Comparison of ENCODE assay signal across 24 cellular contexts in the genomic region with DNA sequence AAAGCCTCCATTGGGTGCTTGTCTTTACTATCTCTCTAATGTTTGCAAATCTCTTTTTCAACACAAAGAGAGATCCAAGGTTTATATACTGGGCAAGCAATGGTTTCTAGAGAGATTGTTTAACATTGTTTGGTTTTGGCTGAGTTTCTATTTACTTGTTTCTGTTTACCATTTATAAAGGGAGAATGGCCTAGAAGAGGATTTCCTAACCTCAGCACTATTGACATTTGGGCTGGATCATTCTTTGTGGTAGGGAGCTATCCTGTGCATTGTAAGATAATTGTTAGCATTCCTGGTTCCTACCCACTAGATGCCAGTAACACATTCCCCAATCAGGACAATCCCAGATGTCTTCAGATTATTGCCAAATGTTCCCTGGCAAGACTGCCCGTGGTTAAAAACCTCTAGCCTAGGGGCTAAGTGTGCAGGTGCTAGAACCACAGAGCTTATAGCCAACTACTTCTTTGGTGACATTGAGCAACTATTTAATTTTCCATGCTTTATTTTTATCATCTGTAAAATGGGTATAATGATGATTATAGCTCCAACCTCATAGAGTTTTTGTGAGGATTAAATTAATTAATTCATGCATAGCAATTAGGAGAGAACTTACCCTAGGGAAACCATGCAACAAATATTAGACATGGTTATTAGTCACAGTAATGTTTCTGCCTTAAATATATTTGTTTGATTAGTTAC.
A peak's percentile ranks its signal among the peaks of the same experiment; 100 is the strongest.
DNase-seq lines count a peak whose midpoint lies in the region; TF ChIP-seq lines count a peak whose summit lies in the region.
"Had no signal": no experiment of that assay in that cellular context is flagged by ENCODE, and none has a peak within 500 bp of the region (broad histone marks: within the 10 kb centered on the region; RNA-seq: fewer than 3 reads in every experiment).

No MANE protein-coding gene starts in this region.

- 26 to 59% (median 41%) methylated on average over 1 of the region's 1 CpG for WGBS in stomach, 5 donors

- DNase-seq in MCF 10A (ENCODE audit: unreplicated experiment) (peak; percentile 82), breast epithelium (ENCODE audit: low spot score in 2 of 2) (no peak), adipocyte (ENCODE audit: low read depth) (peak; percentile 13), glomerular visceral epithelial cell (ENCODE audit: extremely low spot score) (peak; percentile 41), ACHN (no peak), HT-29 (ENCODE audit: low spot score) (no peak), hepatic stellate cell (ENCODE audit: low spot score) (no peak), stomach (no peak)
- DNase-seq: activated CD4-positive, alpha-beta T cell treated with anti-CD3 and anti-CD28 coated beads for 4 hours; activated naive CD8-positive, alpha-beta T cell treated with anti-CD3 and anti-CD28 coated beads for 36 hours; brain microvascular endothelial cell; foreskin fibroblast; hippocampal formation; KBM-7; naive thymus-derived CD8-positive, alpha-beta T cell; NCI-H187 treated with DMSO at 0.1 percent for 48 hours; NCI-H526 treated with DMSO at 0.1 percent for 48 hours; stimulated activated CD4-positive, alpha-beta T cell treated with anti-CD3 and anti-CD28 coated beads, Interleukin-15, amount 100 ng/mL, for 24 hours; substantia nigra; T-cell had no signal

- no TSS peak for BruUV-seq in MCF 10A (replicated peaks; lab: Mats Ljungman, UMichigan)

- H3K4me3 ChIP-seq in breast epithelium, result no peak overlapping the region
- H3K4me3 ChIP-seq in adipocyte (ENCODE audit: low read length), result no peak overlapping the region
- no peak overlapping the region for H3K4me3 ChIP-seq in stomach
- H3K4me3 ChIP-seq: GM23338, right atrium auricular region had no signal

- no peak for TF ChIP-seq EP300 in stomach (IDR thresholded peaks at IDR 0.05)

- H3K27me3 ChIP-seq in breast epithelium (no peaks in the 10 kb centered on the region), adipocyte (replicated peaks; ENCODE audit: control insufficient read depth, insufficient read depth, low read length) (peaks cover 6% of the 10 kb centered on the region), stomach (no peaks in the 10 kb centered on the region)
- H3K27me3 ChIP-seq: brain microvascular endothelial cell, right atrium auricular region had no signal

- intact Hi-C loops in MCF 10A (cut with micrococcal nuclease) (no loop called here), breast epithelium (cut with DNase I; ENCODE audit: low total_unique reads) (loop anchor here (10.0 kb wide), 1 partner anchor 1020 kb away; no protein-coding TSS in a partner anchor), stomach (cut with DNase I; ENCODE audit: low total_unique reads) (no loop called here)

- POLR2A ChIA-PET in MCF 10A (lab: Yijun Ruan, JAX), result interaction anchor here (0.6 to 1.1 kb wide), 2 partner anchors 12 to 1716 kb away, joined by 3 to 5 read pairs; no protein-coding TSS in a partner anchor

- TF ChIP-seq CTCF in MCF 10A (IDR thresholded peaks at IDR 0.05; ENCODE audit: unreplicated experiment), result no peak
- no peak for TF ChIP-seq CTCF in breast epithelium (IDR thresholded peaks at IDR 0.05)
- no peak for TF ChIP-seq CTCF in stomach (IDR thresholded peaks at IDR 0.05)

- H3K36me3 ChIP-seq in breast epithelium, result no peaks in the 10 kb centered on the region
- H3K36me3 ChIP-seq in adipocyte (ENCODE audit: control insufficient read depth, insufficient read depth, low read length, severe bottlenecking), result no peaks in the 10 kb centered on the region
- no peaks in the 10 kb centered on the region for H3K36me3 ChIP-seq in stomach
- H3K36me3 ChIP-seq: brain microvascular endothelial cell, right atrium auricular region had no signal

- H3K9ac ChIP-seq in adipocyte (ENCODE audit: low read length), result no peak overlapping the region

- no peaks in the 10 kb centered on the region for H3K36me3 Mint-ChIP-seq in MCF 10A (ENCODE audit: insufficient read depth, unreplicated experiment)
- H3K36me3 Mint-ChIP-seq: activated naive CD8-positive, alpha-beta T cell treated with anti-CD3 and anti-CD28 coated beads for 36 hours; memory B cell; naive thymus-derived CD8-positive, alpha-beta T cell; T-cell had no signal

- no peaks in the 10 kb centered on the region for H3K9me3 Mint-ChIP-seq in MCF 10A (ENCODE audit: unreplicated experiment)
- H3K9me3 Mint-ChIP-seq: activated naive CD8-positive, alpha-beta T cell treated with anti-CD3 and anti-CD28 coated beads for 36 hours; activated T-helper 1 cell treated with anti-CD3 and anti-CD28 coated beads, Interleukin-12 subunit alpha, Interleukin-12 subunit beta, Interleukin-2, Interleukin-4 antibody, amounts not matched to agents 30 ng/mL and 10 ng/mL and 1 ng/mL, durations not matched to agents 14 hours and 24 hours and 36 hours; GM23338; T-cell had no signal

- TF ChIP-seq POLR2A in breast epithelium (IDR thresholded peaks at IDR 0.05) (no peak), stomach (IDR thresholded peaks at IDR 0.05) (no peak)

- no peak overlapping the region for H3K4me3 Mint-ChIP-seq in MCF 10A (ENCODE audit: unreplicated experiment)
- H3K4me3 Mint-ChIP-seq: activated naive CD8-positive, alpha-beta T cell treated with anti-CD3 and anti-CD28 coated beads for 36 hours; activated T-helper 1 cell treated with anti-CD3 and anti-CD28 coated beads, Interleukin-12 subunit alpha, Interleukin-12 subunit beta, Interleukin-2, Interleukin-4 antibody, amounts not matched to agents 30 ng/mL and 10 ng/mL and 1 ng/mL, durations not matched to agents 14 hours and 24 hours and 36 hours; GM23338; memory B cell; naive thymus-derived CD8-positive, alpha-beta T cell; T-cell had no signal

- no peaks in the 10 kb centered on the region for H3K27me3 Mint-ChIP-seq in MCF 10A (ENCODE audit: insufficient read depth, unreplicated experiment)
- H3K27me3 Mint-ChIP-seq: activated naive CD8-positive, alpha-beta T cell treated with anti-CD3 and anti-CD28 coated beads for 36 hours had no signal

- peaks cover 11% of the 10 kb centered on the region for H3K4me1 Mint-ChIP-seq in MCF 10A (ENCODE audit: insufficient read depth, unreplicated experiment)
- H3K4me1 Mint-ChIP-seq: activated naive CD8-positive, alpha-beta T cell treated with anti-CD3 and anti-CD28 coated beads for 36 hours; GM23338; memory B cell; naive thymus-derived CD8-positive, alpha-beta T cell; T-cell had no signal

- CTCF ChIA-PET in MCF 10A (lab: Yijun Ruan, JAX), result interaction anchor here (1.7 kb wide), 1 partner anchor 17 kb away, joined by 4 read pairs; no protein-coding TSS in a partner anchor

- H3K27ac ChIP-seq in breast epithelium (no peak overlapping the region), stomach (no peak overlapping the region)
- H3K27ac ChIP-seq: brain microvascular endothelial cell, right atrium auricular region had no signal

- H3K9me3 ChIP-seq in breast epithelium (no peaks in the 10 kb centered on the region), adipocyte (ENCODE audit: control insufficient read depth, low read length) (no peaks in the 10 kb centered on the region), stomach (no peaks in the 10 kb centered on the region)
- H3K9me3 ChIP-seq: right atrium auricular region had no signal

- H3K27ac Mint-ChIP-seq in MCF 10A (ENCODE audit: low read depth, unreplicated experiment), result peak overlapping the region; percentile 20
- H3K27ac Mint-ChIP-seq: activated naive CD8-positive, alpha-beta T cell treated with anti-CD3 and anti-CD28 coated beads for 36 hours; activated T-helper 1 cell treated with anti-CD3 and anti-CD28 coated beads, Interleukin-12 subunit alpha, Interleukin-12 subunit beta, Interleukin-2, Interleukin-4 antibody, amounts not matched to agents 30 ng/mL and 10 ng/mL and 1 ng/mL, durations not matched to agents 14 hours and 24 hours and 36 hours; GM23338; memory B cell; naive thymus-derived CD8-positive, alpha-beta T cell; T-cell had no signal

- no peaks in the 10 kb centered on the region for H3K4me1 ChIP-seq in breast epithelium
- H3K4me1 ChIP-seq in adipocyte (ENCODE audit: control insufficient read depth, insufficient read depth, low read length), result no peaks in the 10 kb centered on the region
- no peaks in the 10 kb centered on the region for H3K4me1 ChIP-seq in stomach
- H3K4me1 ChIP-seq: right atrium auricular region had no signal

- in situ Hi-C loops in ACHN (cut with HindIII; ENCODE audit: low pct_ligation_motif_present, low pct_unique_long_range_greater_than_20kb, low sequenced_read_pairs), result no loop called here

Comparison
In these comparisons a context has a peak if more than half of its experiments do, and no peak if none do; other contexts are left out.
1. DNase-seq: peak in MCF 10A (single experiment), adipocyte (single experiment) and glomerular visceral epithelial cell (single experiment); none in breast epithelium (0 of 2), ACHN (single experiment), HT-29 (single experiment), hepatic stellate cell (single experiment) and stomach (single experiment).